ENCODE assay signal across 10 cellular contexts in genomic region chr22:22380098-22381030, GRCh38.
A peak's percentile ranks its signal among the peaks of the same experiment; 100 is the strongest.
DNase-seq lines count a peak whose midpoint lies in the region; ATAC-seq and TF ChIP-seq lines count a peak whose summit lies in the region.
"Had no signal": no experiment of that assay in that cellular context is flagged by ENCODE, and none has a peak within 500 bp of the region (broad histone marks: within the 10 kb centered on the region; RNA-seq: fewer than 3 reads in every experiment).

No MANE protein-coding gene starts in this region.

- H3K9me3 Mint-ChIP-seq in IgD-negative memory B cell (peaks cover 0 to 4% (median 0%) of the 10 kb centered on the region in 3 donors), progenitor cell of endocrine pancreas (ENCODE audit: low read depth) (peaks cover 6% of the 10 kb centered on the region)
- H3K9me3 Mint-ChIP-seq in activated CD8-positive, alpha-beta T cell treated with anti-CD3 and anti-CD28 coated beads, Interleukin-2, amount 10 ng/mL, durations not matched to agents 7 days and 5 days (ENCODE audit: insufficient read depth): no peaks in the 10 kb centered on the region
- no peaks in the 10 kb centered on the region for H3K9me3 Mint-ChIP-seq in activated T-helper 1 cell treated with anti-CD3 and anti-CD28 coated beads, Interleukin-12 subunit alpha, Interleukin-12 subunit beta, Interleukin-2, Interleukin-4 antibody, amounts not matched to agents 30 ng/mL and 10 ng/mL and 1 ng/mL, durations not matched to agents 14 hours and 24 hours and 36 hours
- H3K9me3 Mint-ChIP-seq: activated T-cell treated with anti-CD3 and anti-CD28 coated beads, Interleukin-2, amount 50 U/mL, for 4 hours had no signal

- TF ChIP-seq CTCF in GM12864 (IDR thresholded peaks at IDR 0.05; ENCODE audit: low read depth, low read length, missing control alignments) (peak; percentile 42), progenitor cell of endocrine pancreas (IDR thresholded peaks at IDR 0.05; ENCODE audit: unreplicated experiment) (peak; percentile 52)

- peak; percentile 42 for ATAC-seq in activated CD8-positive, alpha-beta T cell treated with anti-CD3 and anti-CD28 coated beads, Interleukin-2, amount 10 ng/mL, durations not matched to agents 7 days and 5 days
- ATAC-seq: activated T-cell treated with anti-CD3 and anti-CD28 coated beads, Interleukin-2, amount 50 U/mL, for 4 hours had no signal

- CTCF ChIA-PET in activated CD8-positive, alpha-beta T cell treated with anti-CD3 and anti-CD28 coated beads, Interleukin-2, amount 10 ng/mL, durations not matched to agents 7 days and 5 days (lab: Charles Lee): interaction anchor here (1.0 to 1.2 kb wide), 3 partner anchors 18 to 43 kb away, joined by 3 read pairs; no protein-coding TSS in a partner anchor

- H3K27me3 Mint-ChIP-seq in IgD-negative memory B cell (no peaks in the 10 kb centered on the region), progenitor cell of endocrine pancreas (peaks cover 79% of the 10 kb centered on the region)
- peaks cover 36% of the 10 kb centered on the region for H3K27me3 Mint-ChIP-seq in activated CD8-positive, alpha-beta T cell treated with anti-CD3 and anti-CD28 coated beads, Interleukin-2, amount 10 ng/mL, durations not matched to agents 7 days and 5 days (ENCODE audit: low read depth)
- H3K27me3 Mint-ChIP-seq in activated T-helper 1 cell treated with anti-CD3 and anti-CD28 coated beads, Interleukin-12 subunit alpha, Interleukin-12 subunit beta, Interleukin-2, Interleukin-4 antibody, amounts not matched to agents 30 ng/mL and 10 ng/mL and 1 ng/mL, durations not matched to agents 14 hours and 24 hours and 36 hours (ENCODE audit: insufficient read depth): peaks cover 29% of the 10 kb centered on the region

- peaks cover 64 to 75% (median 74%) of the 10 kb centered on the region in 3 donors for H3K4me1 Mint-ChIP-seq in IgD-negative memory B cell
- H3K4me1 Mint-ChIP-seq in activated CD8-positive, alpha-beta T cell treated with anti-CD3 and anti-CD28 coated beads, Interleukin-2, amount 10 ng/mL, durations not matched to agents 7 days and 5 days (ENCODE audit: low read depth): peaks cover 3% of the 10 kb centered on the region
- H3K4me1 Mint-ChIP-seq in progenitor cell of endocrine pancreas (ENCODE audit: low read depth): peaks cover 4% of the 10 kb centered on the region
- H3K4me1 Mint-ChIP-seq in activated T-helper 1 cell treated with anti-CD3 and anti-CD28 coated beads, Interleukin-12 subunit alpha, Interleukin-12 subunit beta, Interleukin-2, Interleukin-4 antibody, amounts not matched to agents 30 ng/mL and 10 ng/mL and 1 ng/mL, durations not matched to agents 14 hours and 24 hours and 36 hours (ENCODE audit: low read depth): no peaks in the 10 kb centered on the region

- intact Hi-C loops in activated T-helper 1 cell treated with anti-CD3 and anti-CD28 coated beads, Interleukin-12 subunit alpha, Interleukin-12 subunit beta, Interleukin-2, Interleukin-4 antibody, amounts not matched to agents 30 ng/mL and 10 ng/mL and 1 ng/mL, durations not matched to agents 14 hours and 24 hours and 36 hours (cut with micrococcal nuclease): no loop called here

- no peak overlapping the region for H3K4me3 ChIP-seq in GM12864 (ENCODE audit: low read depth, low read length)
- H3K4me3 ChIP-seq: SK-N-MC had no signal

- POLR2A ChIA-PET in activated CD8-positive, alpha-beta T cell treated with anti-CD3 and anti-CD28 coated beads, Interleukin-2, amount 10 ng/mL, durations not matched to agents 7 days and 5 days (lab: Charles Lee): no interaction called here

- H3K27ac Mint-ChIP-seq in IgD-negative memory B cell (peak overlapping the region; percentile 73 to 94 (median 93)), progenitor cell of endocrine pancreas (no peak overlapping the region)
- no peak overlapping the region for H3K27ac Mint-ChIP-seq in activated CD8-positive, alpha-beta T cell treated with anti-CD3 and anti-CD28 coated beads, Interleukin-2, amount 10 ng/mL, durations not matched to agents 7 days and 5 days
- no peak overlapping the region for H3K27ac Mint-ChIP-seq in activated T-helper 1 cell treated with anti-CD3 and anti-CD28 coated beads, Interleukin-12 subunit alpha, Interleukin-12 subunit beta, Interleukin-2, Interleukin-4 antibody, amounts not matched to agents 30 ng/mL and 10 ng/mL and 1 ng/mL, durations not matched to agents 14 hours and 24 hours and 36 hours

- H3K36me3 Mint-ChIP-seq in IgD-negative memory B cell (no peaks in the 10 kb centered on the region), progenitor cell of endocrine pancreas (ENCODE audit: insufficient read depth) (peaks cover 2% of the 10 kb centered on the region)
- no peaks in the 10 kb centered on the region for H3K36me3 Mint-ChIP-seq in activated CD8-positive, alpha-beta T cell treated with anti-CD3 and anti-CD28 coated beads, Interleukin-2, amount 10 ng/mL, durations not matched to agents 7 days and 5 days (ENCODE audit: low read depth)
- no peaks in the 10 kb centered on the region for H3K36me3 Mint-ChIP-seq in activated T-helper 1 cell treated with anti-CD3 and anti-CD28 coated beads, Interleukin-12 subunit alpha, Interleukin-12 subunit beta, Interleukin-2, Interleukin-4 antibody, amounts not matched to agents 30 ng/mL and 10 ng/mL and 1 ng/mL, durations not matched to agents 14 hours and 24 hours and 36 hours (ENCODE audit: low read depth)

- H3K4me3 Mint-ChIP-seq in IgD-negative memory B cell (peak overlapping the region; percentile 74 to 82 (median 77)), progenitor cell of endocrine pancreas (ENCODE audit: low read depth) (no peak overlapping the region)
- no peak overlapping the region for H3K4me3 Mint-ChIP-seq in activated CD8-positive, alpha-beta T cell treated with anti-CD3 and anti-CD28 coated beads, Interleukin-2, amount 10 ng/mL, durations not matched to agents 7 days and 5 days
- H3K4me3 Mint-ChIP-seq in activated T-helper 1 cell treated with anti-CD3 and anti-CD28 coated beads, Interleukin-12 subunit alpha, Interleukin-12 subunit beta, Interleukin-2, Interleukin-4 antibody, amounts not matched to agents 30 ng/mL and 10 ng/mL and 1 ng/mL, durations not matched to agents 14 hours and 24 hours and 36 hours: no peak overlapping the region
- H3K4me3 Mint-ChIP-seq: activated T-cell treated with anti-CD3 and anti-CD28 coated beads, Interleukin-2, amount 50 U/mL, for 4 hours had no signal

- DNase-seq in GM12864 (ENCODE audit: low read depth) (no peak), progenitor cell of endocrine pancreas (ENCODE audit: low spot score, unreplicated experiment) (no peak), SKM-1 (lab: John Stamatoyannopoulos, UW; ENCODE audit: unreplicated experiment) (no peak), NCI-H345 treated with DMSO at 0.1 percent for 48 hours (lab: John Stamatoyannopoulos, UW; ENCODE audit: unreplicated experiment) (no peak)
- DNase-seq in activated CD8-positive, alpha-beta T cell treated with anti-CD3 and anti-CD28 coated beads, Interleukin-2, amount 10 ng/mL, durations not matched to agents 7 days and 5 days: no peak
- no peak for DNase-seq in activated T-helper 1 cell treated with anti-CD3 and anti-CD28 coated beads, Interleukin-12 subunit alpha, Interleukin-12 subunit beta, Interleukin-2, Interleukin-4 antibody, amounts not matched to agents 30 ng/mL and 10 ng/mL and 1 ng/mL, durations not matched to agents 14 hours and 24 hours and 36 hours (ENCODE audit: low spot score)
- DNase-seq: activated T-cell treated with anti-CD3 and anti-CD28 coated beads, Interleukin-2, amount 50 U/mL, for 4 hours; posterior cingulate gyrus had no signal

Comparison
In these comparisons a context has a peak if more than half of its experiments do, and no peak if none do; other contexts are left out.
1. H3K27ac Mint-ChIP-seq: peak in IgD-negative memory B cell (3 of 3); none in activated CD8-positive, alpha-beta T cell treated with anti-CD3 and anti-CD28 coated beads, Interleukin-2, amount 10 ng/mL, durations not matched to agents 7 days and 5 days (single experiment), progenitor cell of endocrine pancreas (single experiment) and activated T-helper 1 cell treated with anti-CD3 and anti-CD28 coated beads, Interleukin-12 subunit alpha, Interleukin-12 subunit beta, Interleukin-2, Interleukin-4 antibody, amounts not matched to agents 30 ng/mL and 10 ng/mL and 1 ng/mL, durations not matched to agents 14 hours and 24 hours and 36 hours (single experiment).
2. H3K4me3 Mint-ChIP-seq: peak in IgD-negative memory B cell (4 of 4); none in activated CD8-positive, alpha-beta T cell treated with anti-CD3 and anti-CD28 coated beads, Interleukin-2, amount 10 ng/mL, durations not matched to agents 7 days and 5 days (single experiment), progenitor cell of endocrine pancreas (single experiment) and activated T-helper 1 cell treated with anti-CD3 and anti-CD28 coated beads, Interleukin-12 subunit alpha, Interleukin-12 subunit beta, Interleukin-2, Interleukin-4 antibody, amounts not matched to agents 30 ng/mL and 10 ng/mL and 1 ng/mL, durations not matched to agents 14 hours and 24 hours and 36 hours (single experiment).